ENCODE assay signal across 26 cellular contexts in the genomic region with DNA sequence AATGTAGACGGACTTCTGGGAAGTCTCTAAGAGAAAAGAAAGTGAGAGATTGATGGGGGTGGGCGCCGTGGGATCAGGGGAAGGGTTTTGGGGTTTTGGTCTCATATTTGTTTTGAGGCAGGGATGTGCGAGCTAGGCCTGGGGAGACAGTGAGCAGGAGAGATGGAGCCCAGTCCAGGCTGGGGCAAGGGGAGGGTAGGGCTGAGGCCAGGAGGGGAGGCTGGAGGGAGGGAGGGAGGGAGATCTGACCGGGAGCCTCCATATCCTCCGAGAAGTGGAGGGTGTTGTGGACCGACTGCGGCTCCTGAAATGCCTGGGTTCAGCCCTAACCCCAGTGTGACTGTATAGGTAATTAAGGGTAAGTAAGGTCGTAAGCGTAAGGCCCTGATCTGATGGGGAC.
"Had no signal": no experiment of that assay in that cellular context is flagged by ENCODE, and none has a peak within 500 bp of the region (broad histone marks: within the 10 kb centered on the region; RNA-seq: fewer than 3 reads in every experiment).

No MANE protein-coding gene starts in this region.

- H3K27ac Mint-ChIP-seq: activated CD4-positive, alpha-beta memory T cell treated with anti-CD3 and anti-CD28 coated beads for 36 hours; activated CD4-positive, alpha-beta T cell treated with anti-CD3 and anti-CD28 coated beads for 36 hours; activated CD4-positive, alpha-beta T cell treated with anti-CD3 and anti-CD28 coated beads, Interleukin-2, amount 10 ng/mL, durations not matched to agents 24 days and 14 days; activated CD8-positive, alpha-beta memory T cell treated with anti-CD3 and anti-CD28 coated beads, Interleukin-2, amount 10 ng/mL, durations not matched to agents 7 days and 5 days; activated CD8-positive, alpha-beta T cell treated with anti-CD3 and anti-CD28 coated beads, Interleukin-2, amount 10 ng/mL, durations not matched to agents 7 days and 5 days; activated naive CD4-positive, alpha-beta T cell treated with anti-CD3 and anti-CD28 coated beads for 36 hours; activated naive CD4-positive, alpha-beta T cell treated with anti-CD3 and anti-CD28 coated beads, Interleukin-2, amount 50 U/mL, for 72 hours; activated naive CD8-positive, alpha-beta T cell treated with anti-CD3 and anti-CD28 coated beads, Interleukin-2, amount 10 ng/mL, durations not matched to agents 7 days and 5 days; activated T-cell treated with anti-CD3 and anti-CD28 coated beads, Interleukin-2, amount 50 U/mL, for 24 hours; activated T-cell treated with anti-CD3 and anti-CD28 coated beads, Interleukin-2, amount 50 U/mL, for 72 hours; brain; dendritic cell treated with granulocyte-macrophage colony-stimulating factor and Interleukin-4, amounts not matched to agents 40 ng/mL and 50 ng/mL, for 4 days; endodermal cell; T-helper 17 cell had no signal

- H3K4me1 ChIP-seq: ascending aorta, breast epithelium had no signal

- H3K36me3 Mint-ChIP-seq: activated naive CD8-positive, alpha-beta T cell treated with anti-CD3 and anti-CD28 coated beads, Interleukin-2, amount 10 ng/mL, durations not matched to agents 7 days and 5 days had no signal

- H3K27me3 ChIP-seq: ascending aorta, breast epithelium, cardiac muscle cell had no signal

- H3K36me3 ChIP-seq: ascending aorta, breast epithelium, cardiac muscle cell had no signal

- H3K4me3 ChIP-seq: ascending aorta, breast epithelium, cardiac muscle cell, coronary artery, dorsolateral prefrontal cortex had no signal

- FAIRE-seq: frontal cortex had no signal

- H3K4me1 Mint-ChIP-seq: activated CD4-positive, alpha-beta T cell treated with anti-CD3 and anti-CD28 coated beads for 36 hours; activated CD4-positive, alpha-beta T cell treated with anti-CD3 and anti-CD28 coated beads, Interleukin-2, amount 10 ng/mL, durations not matched to agents 24 days and 14 days; activated CD8-positive, alpha-beta memory T cell treated with anti-CD3 and anti-CD28 coated beads, Interleukin-2, amount 10 ng/mL, durations not matched to agents 7 days and 5 days; activated naive CD8-positive, alpha-beta T cell treated with anti-CD3 and anti-CD28 coated beads, Interleukin-2, amount 10 ng/mL, durations not matched to agents 7 days and 5 days; brain; central memory CD8-positive, alpha-beta T cell had no signal

- DNase-seq: activated CD4-positive, alpha-beta memory T cell treated with anti-CD3 and anti-CD28 coated beads for 36 hours; activated CD4-positive, alpha-beta T cell treated with anti-CD3 and anti-CD28 coated beads, Interleukin-2, amount 10 ng/mL, durations not matched to agents 24 days and 14 days; activated CD4-positive, CD25-positive, alpha-beta regulatory T cell; activated CD4-positive, CD25-positive, alpha-beta regulatory T cell treated with anti-CD3 and anti-CD28 coated beads, Interleukin-2, amount 50 U/mL, for 72 hours; activated CD8-positive, alpha-beta memory T cell treated with anti-CD3 and anti-CD28 coated beads, Interleukin-2, amount 10 ng/mL, durations not matched to agents 7 days and 5 days; activated naive CD4-positive, alpha-beta T cell treated with anti-CD3 and anti-CD28 coated beads for 36 hours; activated T-cell treated with anti-CD3 and anti-CD28 coated beads, Interleukin-2, amount 50 U/mL, for 72 hours; effector memory CD4-positive, alpha-beta T cell; foreskin fibroblast; T-helper 1 cell; T-helper 17 cell had no signal

- H3K27me3 Mint-ChIP-seq: activated CD4-positive, alpha-beta memory T cell treated with anti-CD3 and anti-CD28 coated beads for 36 hours; activated CD4-positive, alpha-beta T cell treated with anti-CD3 and anti-CD28 coated beads for 36 hours; activated CD4-positive, alpha-beta T cell treated with anti-CD3 and anti-CD28 coated beads, Interleukin-2, amount 10 ng/mL, durations not matched to agents 24 days and 14 days; activated CD8-positive, alpha-beta memory T cell treated with anti-CD3 and anti-CD28 coated beads, Interleukin-2, amount 10 ng/mL, durations not matched to agents 7 days and 5 days; activated T-cell treated with anti-CD3 and anti-CD28 coated beads, Interleukin-2, amount 50 U/mL, for 24 hours; brain; dendritic cell treated with granulocyte-macrophage colony-stimulating factor and Interleukin-4, amounts not matched to agents 40 ng/mL and 50 ng/mL, for 4 days had no signal

- H3K4me3 Mint-ChIP-seq: activated CD4-positive, alpha-beta memory T cell treated with anti-CD3 and anti-CD28 coated beads for 36 hours; activated CD4-positive, alpha-beta T cell treated with anti-CD3 and anti-CD28 coated beads for 36 hours; activated CD4-positive, alpha-beta T cell treated with anti-CD3 and anti-CD28 coated beads, Interleukin-2, amount 10 ng/mL, durations not matched to agents 24 days and 14 days; activated CD8-positive, alpha-beta memory T cell treated with anti-CD3 and anti-CD28 coated beads, Interleukin-2, amount 10 ng/mL, durations not matched to agents 7 days and 5 days; activated CD8-positive, alpha-beta T cell treated with anti-CD3 and anti-CD28 coated beads, Interleukin-2, amount 10 ng/mL, durations not matched to agents 7 days and 5 days; activated naive CD4-positive, alpha-beta T cell treated with anti-CD3 and anti-CD28 coated beads for 36 hours; activated naive CD8-positive, alpha-beta T cell treated with anti-CD3 and anti-CD28 coated beads, Interleukin-2, amount 10 ng/mL, durations not matched to agents 7 days and 5 days; activated T-cell treated with anti-CD3 and anti-CD28 coated beads, Interleukin-2, amount 50 U/mL, for 24 hours; activated T-cell treated with anti-CD3 and anti-CD28 coated beads, Interleukin-2, amount 50 U/mL, for 72 hours; brain; central memory CD8-positive, alpha-beta T cell; dendritic cell treated with granulocyte-macrophage colony-stimulating factor and Interleukin-4, amounts not matched to agents 40 ng/mL and 50 ng/mL, for 4 days; endodermal cell; T-helper 17 cell had no signal

- H3K27ac ChIP-seq: ascending aorta, breast epithelium, cardiac muscle cell, coronary artery, dorsolateral prefrontal cortex had no signal
